In genomic region chr6:87968435-87969278, GRCh38 we compare ENCODE assay signal across 8 cellular contexts.
DNase-seq lines count a peak whose midpoint lies in the region; ATAC-seq and TF ChIP-seq lines count a peak whose summit lies in the region.

No MANE protein-coding gene starts in this region.

- H3K4me3 Mint-ChIP-seq in progenitor cell of endocrine pancreas (ENCODE audit: low read depth) = no peak overlapping the region

- peaks cover 4% of the 10 kb centered on the region for H3K9me3 Mint-ChIP-seq in progenitor cell of endocrine pancreas (ENCODE audit: low read depth)

- no peak overlapping the region for H3K27ac Mint-ChIP-seq in progenitor cell of endocrine pancreas

- peaks cover 9% of the 10 kb centered on the region for H3K4me1 Mint-ChIP-seq in progenitor cell of endocrine pancreas (ENCODE audit: low read depth)

- peak overlapping the region; percentile 39 for H3K4me3 ChIP-seq in fibroblast of villous mesenchyme (ENCODE audit: low read depth, low read length)

- peaks cover 1% of the 10 kb centered on the region for H3K36me3 Mint-ChIP-seq in progenitor cell of endocrine pancreas (ENCODE audit: insufficient read depth)

- TF ChIP-seq CTCF in fibroblast of villous mesenchyme (IDR thresholded peaks at IDR 0.05; ENCODE audit: insufficient read depth, low read depth, low read length) (no peak), progenitor cell of endocrine pancreas (IDR thresholded peaks at IDR 0.05; ENCODE audit: unreplicated experiment) (peak; percentile 40)

- in situ Hi-C loops in SK-MEL-5 (cut with HindIII; ENCODE audit: low pct_unique_long_range_greater_than_20kb, low sequenced_read_pairs) = no loop called here

- ATAC-seq in HG02623 (IDR thresholded peaks at IDR 0.05; ENCODE audit: unreplicated experiment) = peak; percentile 47
- no peak for ATAC-seq in GM21360 (IDR thresholded peaks at IDR 0.05; ENCODE audit: unreplicated experiment)
- no peak for ATAC-seq in HG03095 (IDR thresholded peaks at IDR 0.05; ENCODE audit: unreplicated experiment)

- DNase-seq in ELR (ENCODE audit: low read depth) = peak; percentile 3
- peak; percentile 1 for DNase-seq in SK-MEL-5 (ENCODE audit: low read depth, low spot score)
- DNase-seq in fibroblast of villous mesenchyme (ENCODE audit: low read depth) = peak; percentile 10
- DNase-seq in progenitor cell of endocrine pancreas (ENCODE audit: low spot score, unreplicated experiment) = peak; percentile 14
- no peak for DNase-seq in T1000 (lab: John Stamatoyannopoulos, UW)

- no peaks in the 10 kb centered on the region for H3K27me3 Mint-ChIP-seq in progenitor cell of endocrine pancreas
